8 cellular contexts compared by ENCODE assay signal in genomic region chr19:17555929-17556813, GRCh38. TPM values are rescaled to one million over a fixed set of nuclear protein-coding genes. Genes with fewer than 3 reads are reported as not detected.
A peak's percentile ranks its signal among the peaks of the same experiment; 100 is the strongest.
DNase-seq lines count a peak whose midpoint lies in the region; ATAC-seq, FAIRE-seq and TF ChIP-seq lines count a peak whose summit lies in the region.

No MANE protein-coding gene starts in this region.

- peaks cover 15% of the 10 kb centered on the region for H3K79me2 ChIP-seq in HepG2 (ENCODE audit: insufficient read depth, low read length)

- peak; percentile 65 for DNase-seq in D341Med (ENCODE audit: low spot score)
- no peak for DNase-seq in HepG2 (ENCODE audit: low spot score)
- peak; percentile 19 for DNase-seq in stimulated activated CD4-positive, alpha-beta T cell treated with anti-CD3 and anti-CD28 coated beads, Interleukin-2, amount 100 ng/mL, for 4 hours (ENCODE audit: low read depth)
- DNase-seq in T1000 (lab: John Stamatoyannopoulos, UW) = no peak

- TF ChIP-seq CTCF in HepG2 (CRISPR knock-in tag; IDR thresholded peaks at IDR 0.05) = peak; percentile 48

- peak overlapping the region; percentile 82 for H3K9ac ChIP-seq in HepG2 (ENCODE audit: insufficient read depth, low read depth, low read length)

- H3K27ac ChIP-seq in cingulate gyrus (ENCODE audit: low read depth, low read length) (peak overlapping the region; percentile 69), HepG2 (ENCODE audit: extremely low read length, insufficient read depth, low read length) (peak overlapping the region; percentile 56)

- intact Hi-C loops in HepG2 (cut with micrococcal nuclease; ENCODE audit: unreplicated experiment) = no loop called here

- FAIRE-seq in HepG2 (lab: Jason Lieb, UNC) = no peak

- TF ChIP-seq RAD21 in HepG2 (CRISPR knock-in tag; IDR thresholded peaks at IDR 0.05) = no peak

- TF ChIP-seq EP300 in HepG2 (IDR thresholded peaks at IDR 0.05; ENCODE audit: low read depth in 2 of 2, low read length in 2 of 2) (no peak), HepG2 (CRISPR knock-in tag; IDR thresholded peaks at IDR 0.05; ENCODE audit: borderline replicate concordance) (no peak)

- no TSS peak for BruUV-seq in HepG2 (replicated peaks; lab: Mats Ljungman, UMichigan)

- H3K4me2 ChIP-seq in HepG2 (ENCODE audit: low read depth, low read length) = peak overlapping the region; percentile 81

- POLR2A ChIA-PET in HepG2 (lab: Yijun Ruan, JAX) = interaction anchor here (0.9 to 1.6 kb wide), 3 partner anchors 18 to 303 kb away, joined by 3 read pairs; partner anchors contain the start of genes PGLS and RPL18A

- peaks cover 25% of the 10 kb centered on the region for H3K4me1 ChIP-seq in HepG2 (ENCODE audit: insufficient read depth, low read length)

- TF ChIP-seq POLR2A in HepG2 (IDR thresholded peaks at IDR 0.05; ENCODE audit: insufficient read depth in 1 of 2, low read depth in 2 of 2, low read length in 2 of 2) = no peak; a peak in 1 of 4 replicates

- H3K27me3 ChIP-seq in HepG2 (ENCODE audit: control insufficient read depth in 1 of 2, insufficient read depth in 2 of 2, low read length in 2 of 2) = no peaks in the 10 kb centered on the region

- H3K9me3 ChIP-seq in HepG2 (ENCODE audit: low read length) = no peaks in the 10 kb centered on the region

- H2AFZ ChIP-seq in HepG2 (ENCODE audit: low read length) = no peak overlapping the region

- WGBS in HepG2 (ENCODE audit: low lambda C conversion rate) = 52% methylated on average over 7 of the region's 46 CpGs

- CTCF ChIA-PET in HepG2 (lab: Yijun Ruan, JAX; ENCODE audit: low intra/inter-chr PET ratio, low total read pairs) = interaction anchor here (0.6 kb wide), 1 partner anchor 45 kb away, joined by 3 read pairs; no protein-coding TSS in a partner anchor

- ATAC-seq in GM19452 (IDR thresholded peaks at IDR 0.05; ENCODE audit: unreplicated experiment) = peak; percentile 29
- peak; percentile 17 for ATAC-seq in HG03469 (IDR thresholded peaks at IDR 0.05; ENCODE audit: unreplicated experiment)
- ATAC-seq in SK-N-SH treated with all-trans-retinoic acid at 6 μM for 48 hours = peak; percentile 80
- peak; percentile 72 for ATAC-seq in HepG2

- H3K36me3 ChIP-seq in HepG2 (replicated peaks in 1 of 2; ENCODE audit: control insufficient read depth in 1 of 2, insufficient read depth in 2 of 2, low read length in 2 of 2) = peaks cover 12 to 20% of the 10 kb centered on the region in 2 experiments

- in situ Hi-C loops in HepG2 (cut with HindIII; ENCODE audit: extremely low pct_ligation_motif_present, low pct_unique_long_range_greater_than_20kb) = no loop called here

- peak overlapping the region; percentile 68 to 98 (median 82) for H3K4me3 ChIP-seq in HepG2 (replicated peaks in 1 of 3; ENCODE audit: insufficient read depth in 1 of 3, low read depth in 2 of 3, low read length in 3 of 3)

- H4K20me1 ChIP-seq in HepG2 (ENCODE audit: insufficient read depth, low read length) = no peaks in the 10 kb centered on the region

TF ChIP-seq in SK-N-SH treated with all-trans-retinoic acid at 6 μM for 48 hours, 23 proteins besides CTCF, POLR2A, EP300 and RAD21:
- TF ChIP-seq ZC3H10 (CRISPR knock-in tag; IDR thresholded peaks at IDR 0.05) = no peak
- no peak for TF ChIP-seq TOX (CRISPR knock-in tag; IDR thresholded peaks at IDR 0.05; ENCODE audit: borderline replicate concordance)
- no peak for TF ChIP-seq SNAI2 (CRISPR knock-in tag; IDR thresholded peaks at IDR 0.05)
- TF ChIP-seq PPARA (CRISPR knock-in tag; IDR thresholded peaks at IDR 0.05; ENCODE audit: borderline replicate concordance) = no peak

TF ChIP-seq in HepG2, 621 proteins besides CTCF, POLR2A, EP300 and RAD21 (continues in another document):
- TF ChIP-seq, protein P1, sequence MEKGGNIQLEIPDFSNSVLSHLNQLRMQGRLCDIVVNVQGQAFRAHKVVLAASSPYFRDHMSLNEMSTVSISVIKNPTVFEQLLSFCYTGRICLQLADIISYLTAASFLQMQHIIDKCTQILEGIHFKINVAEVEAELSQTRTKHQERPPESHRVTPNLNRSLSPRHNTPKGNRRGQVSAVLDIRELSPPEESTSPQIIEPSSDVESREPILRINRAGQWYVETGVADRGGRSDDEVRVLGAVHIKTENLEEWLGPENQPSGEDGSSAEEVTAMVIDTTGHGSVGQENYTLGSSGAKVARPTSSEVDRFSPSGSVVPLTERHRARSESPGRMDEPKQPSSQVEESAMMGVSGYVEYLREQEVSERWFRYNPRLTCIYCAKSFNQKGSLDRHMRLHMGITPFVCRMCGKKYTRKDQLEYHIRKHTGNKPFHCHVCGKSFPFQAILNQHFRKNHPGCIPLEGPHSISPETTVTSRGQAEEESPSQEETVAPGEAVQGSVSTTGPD (CRISPR knock-in tag; IDR thresholded peaks at IDR 0.05) = no peak
- TF ChIP-seq HOXA5 (CRISPR knock-in tag; IDR thresholded peaks at IDR 0.05) (no peak), HES4 (CRISPR knock-in tag; IDR thresholded peaks at IDR 0.05; ENCODE audit: borderline replicate concordance) (no peak), ZNF83 (CRISPR knock-in tag; IDR thresholded peaks at IDR 0.05; ENCODE audit: borderline replicate concordance) (no peak), HDAC1 (CRISPR knock-in tag; IDR thresholded peaks at IDR 0.05) (peak; percentile 69)
- TF ChIP-seq, protein P2, sequence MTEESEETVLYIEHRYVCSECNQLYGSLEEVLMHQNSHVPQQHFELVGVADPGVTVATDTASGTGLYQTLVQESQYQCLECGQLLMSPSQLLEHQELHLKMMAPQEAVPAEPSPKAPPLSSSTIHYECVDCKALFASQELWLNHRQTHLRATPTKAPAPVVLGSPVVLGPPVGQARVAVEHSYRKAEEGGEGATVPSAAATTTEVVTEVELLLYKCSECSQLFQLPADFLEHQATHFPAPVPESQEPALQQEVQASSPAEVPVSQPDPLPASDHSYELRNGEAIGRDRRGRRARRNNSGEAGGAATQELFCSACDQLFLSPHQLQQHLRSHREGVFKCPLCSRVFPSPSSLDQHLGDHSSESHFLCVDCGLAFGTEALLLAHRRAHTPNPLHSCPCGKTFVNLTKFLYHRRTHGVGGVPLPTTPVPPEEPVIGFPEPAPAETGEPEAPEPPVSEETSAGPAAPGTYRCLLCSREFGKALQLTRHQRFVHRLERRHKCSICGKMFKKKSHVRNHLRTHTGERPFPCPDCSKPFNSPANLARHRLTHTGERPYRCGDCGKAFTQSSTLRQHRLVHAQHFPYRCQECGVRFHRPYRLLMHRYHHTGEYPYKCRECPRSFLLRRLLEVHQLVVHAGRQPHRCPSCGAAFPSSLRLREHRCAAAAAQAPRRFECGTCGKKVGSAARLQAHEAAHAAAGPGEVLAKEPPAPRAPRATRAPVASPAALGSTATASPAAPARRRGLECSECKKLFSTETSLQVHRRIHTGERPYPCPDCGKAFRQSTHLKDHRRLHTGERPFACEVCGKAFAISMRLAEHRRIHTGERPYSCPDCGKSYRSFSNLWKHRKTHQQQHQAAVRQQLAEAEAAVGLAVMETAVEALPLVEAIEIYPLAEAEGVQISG (CRISPR knock-in tag; IDR thresholded peaks at IDR 0.05) = peak; percentile 65

RNA-seq across cellular contexts. Expression of gene COLGALT1, which starts 0.7 kb away (rescaled TPM):
- 33.3 and 58.0 TPM in 2 replicates for total RNA-seq in HepG2 (2016; rRNA removed; fragmentation: Illumina TruSeq; extraction: Trizol)
- 9.3 and 10.3 TPM in 2 replicates for total RNA-seq in HepG2 (2016; cell fraction: cytosol; rRNA removed; fragmentation: Illumina TruSeq; extraction: Trizol; ENCODE audit: low read depth)
- 33.6 and 57.7 TPM in 2 replicates for total RNA-seq in HepG2 (2016; cell fraction: insoluble cytoplasmic fraction; rRNA removed; fragmentation: Illumina TruSeq; extraction: Trizol)
- 32.5 and 35.6 TPM in 2 replicates for total RNA-seq in HepG2 (2016; cell fraction: membrane; rRNA removed; fragmentation: Illumina TruSeq; extraction: Trizol)
- 53.1 and 65.6 TPM in 2 replicates for total RNA-seq in HepG2 (2016; cell fraction: nucleus; rRNA removed; fragmentation: Illumina TruSeq; extraction: Trizol)
- 196 and 211 TPM in 2 replicates for polyA plus RNA-seq in HepG2 (2011; rRNA removed)
- 111 and 141 TPM in 2 replicates for polyA plus RNA-seq in HepG2 (2011; cell fraction: cytosol; rRNA removed)
- 153 and 157 TPM in 2 replicates for polyA plus RNA-seq in HepG2 (2011; cell fraction: nucleus; rRNA removed)
- polyA plus RNA-seq in HepG2 (2012) = 58.7 and 87.4 TPM in 2 replicates
- 9.2 and 9.8 TPM in 2 replicates for polyA plus RNA-seq in HepG2 (2016; cell fraction: cytosol; fragmentation: Illumina TruSeq; extraction: Trizol; ENCODE audit: low read depth)
- 35.7 and 38.2 TPM in 2 replicates for polyA plus RNA-seq in HepG2 (2016; cell fraction: insoluble cytoplasmic fraction; fragmentation: Illumina TruSeq; extraction: Trizol; ENCODE audit: low read depth)
- 23.4 and 28.7 TPM in 2 replicates for polyA plus RNA-seq in HepG2 (2016; cell fraction: membrane; fragmentation: Illumina TruSeq; extraction: Trizol; ENCODE audit: low read depth)
- polyA plus RNA-seq in HepG2 (2016; cell fraction: nucleus; fragmentation: Illumina TruSeq; extraction: Trizol; ENCODE audit: insufficient read depth, low read depth) = 111 TPM in 2 replicates
- polyA minus RNA-seq in HepG2 (2011; rRNA and poly(A)+ RNA removed; ENCODE audit: low replicate concordance) = 360 and 644 TPM in 2 replicates
- polyA minus RNA-seq in HepG2 (2011; cell fraction: cytosol; rRNA and poly(A)+ RNA removed) = 74.1 and 77.3 TPM in 2 replicates
- polyA minus RNA-seq in HepG2 (2011; cell fraction: nucleus; rRNA and poly(A)+ RNA removed) = 32.0 and 33.2 TPM in 2 replicates

RNA-seq across cellular contexts. Expression of gene PGLS, which starts 44.7 kb away (rescaled TPM):
- total RNA-seq in HepG2 (2016; rRNA removed; fragmentation: Illumina TruSeq; extraction: Trizol) = 33.8 and 36.7 TPM in 2 replicates
- total RNA-seq in HepG2 (2016; cell fraction: cytosol; rRNA removed; fragmentation: Illumina TruSeq; extraction: Trizol; ENCODE audit: low read depth) = 28.7 and 30.6 TPM in 2 replicates
- total RNA-seq in HepG2 (2016; cell fraction: insoluble cytoplasmic fraction; rRNA removed; fragmentation: Illumina TruSeq; extraction: Trizol) = 31.6 and 33.6 TPM in 2 replicates
- total RNA-seq in HepG2 (2016; cell fraction: membrane; rRNA removed; fragmentation: Illumina TruSeq; extraction: Trizol) = 36.0 and 41.5 TPM in 2 replicates
- 18.4 and 23.5 TPM in 2 replicates for total RNA-seq in HepG2 (2016; cell fraction: nucleus; rRNA removed; fragmentation: Illumina TruSeq; extraction: Trizol)
- polyA plus RNA-seq in HepG2 (2011; rRNA removed) = 43.8 and 49.1 TPM in 2 replicates
- 33.3 and 59.8 TPM in 2 replicates for polyA plus RNA-seq in HepG2 (2011; cell fraction: cytosol; rRNA removed)
- 74.2 and 74.7 TPM in 2 replicates for polyA plus RNA-seq in HepG2 (2011; cell fraction: nucleus; rRNA removed)
- polyA plus RNA-seq in HepG2 (2012) = 26.9 and 37.3 TPM in 2 replicates
- polyA plus RNA-seq in HepG2 (2016; cell fraction: cytosol; fragmentation: Illumina TruSeq; extraction: Trizol; ENCODE audit: low read depth) = 48.8 and 52.7 TPM in 2 replicates
- 50.4 and 56.4 TPM in 2 replicates for polyA plus RNA-seq in HepG2 (2016; cell fraction: insoluble cytoplasmic fraction; fragmentation: Illumina TruSeq; extraction: Trizol; ENCODE audit: low read depth)
- polyA plus RNA-seq in HepG2 (2016; cell fraction: membrane; fragmentation: Illumina TruSeq; extraction: Trizol; ENCODE audit: low read depth) = 55.3 and 57.7 TPM in 2 replicates
- 47.8 and 49.3 TPM in 2 replicates for polyA plus RNA-seq in HepG2 (2016; cell fraction: nucleus; fragmentation: Illumina TruSeq; extraction: Trizol; ENCODE audit: insufficient read depth, low read depth)
- 83.1 and 129 TPM in 2 replicates for polyA minus RNA-seq in HepG2 (2011; rRNA and poly(A)+ RNA removed; ENCODE audit: low replicate concordance)
- polyA minus RNA-seq in HepG2 (2011; cell fraction: cytosol; rRNA and poly(A)+ RNA removed) = 36.2 and 38.6 TPM in 2 replicates
- polyA minus RNA-seq in HepG2 (2011; cell fraction: nucleus; rRNA and poly(A)+ RNA removed) = 19.7 and 23.1 TPM in 2 replicates

Comparison
In these comparisons a context has a peak if more than half of its experiments do, and no peak if none do; other contexts are left out.
1. DNase-seq: peak in D341Med (single experiment) and stimulated activated CD4-positive, alpha-beta T cell treated with anti-CD3 and anti-CD28 coated beads, Interleukin-2, amount 100 ng/mL, for 4 hours (single experiment); none in HepG2 (single experiment) and T1000 (single experiment).
2. ATAC-seq: peak in every context shown above with its lines; median percentile 80 in SK-N-SH treated with all-trans-retinoic acid at 6 μM for 48 hours; 72 in HepG2; 29 in GM19452; 17 in HG03469.